17 cellular contexts compared by ENCODE assay signal in genomic region chr1:33524586-33524985, GRCh38.
"Had no signal": no experiment of that assay in that cellular context is flagged by ENCODE, and none has a peak within 500 bp of the region (broad histone marks: within the 10 kb centered on the region; RNA-seq: fewer than 3 reads in every experiment).

No MANE protein-coding gene starts in this region.

- ATAC-seq: activated naive CD8-positive, alpha-beta T cell treated with anti-CD3 and anti-CD28 coated beads, Interleukin-2, amount 50 U/mL, for 24 hours; effector memory CD8-positive, alpha-beta T cell; mucosa of descending colon; naive thymus-derived CD4-positive, alpha-beta T cell; right lobe of liver had no signal

- FAIRE-seq: islet of Langerhans had no signal

- H3K36me3 ChIP-seq: ovary, right lobe of liver, stomach had no signal

- H3K27ac Mint-ChIP-seq: activated naive CD4-positive, alpha-beta T cell treated with anti-CD3 and anti-CD28 coated beads for 36 hours; activated naive CD8-positive, alpha-beta T cell treated with anti-CD3 and anti-CD28 coated beads, Interleukin-2, amount 50 U/mL, for 24 hours; activated T-helper 2 cell treated with anti-CD3 and anti-CD28 coated beads, Interferon-gamma antibody, Interleukin-2, Interleukin-4, amounts not matched to agents 10 μg/mL and 5 μg/mL and 100 μg/mL, durations not matched to agents 14 hours and 24 hours and 36 hours; dendritic cell treated with granulocyte-macrophage colony-stimulating factor and Interleukin-4, amounts not matched to agents 40 ng/mL and 50 ng/mL, for 4 days; effector memory CD8-positive, alpha-beta T cell; naive thymus-derived CD4-positive, alpha-beta T cell; T-helper 2 cell treated with Interferon-gamma antibody and Interleukin-4, amounts not matched to agents 5 μg/mL and 100 μg/mL, for 36 hours had no signal

- H3K4me1 Mint-ChIP-seq: activated naive CD8-positive, alpha-beta T cell treated with anti-CD3 and anti-CD28 coated beads, Interleukin-2, amount 50 U/mL, for 24 hours; naive thymus-derived CD4-positive, alpha-beta T cell had no signal

- DNase-seq: activated CD4-positive, alpha-beta T cell treated with anti-CD3 and anti-CD28 coated beads, Interleukin-2, amount 50 U/mL, for 48 hours; activated CD4-positive, CD25-positive, alpha-beta regulatory T cell treated with anti-CD3 and anti-CD28 coated beads, Interleukin-2, amount 50 U/mL, for 72 hours; activated naive CD4-positive, alpha-beta T cell treated with anti-CD3 and anti-CD28 coated beads for 36 hours; activated naive CD8-positive, alpha-beta T cell treated with anti-CD3 and anti-CD28 coated beads, Interleukin-2, amount 50 U/mL, for 24 hours; activated T-cell treated with anti-CD3 and anti-CD28 coated beads, Interleukin-2, amount 50 U/mL, for 1 hour; aorta; effector memory CD8-positive, alpha-beta T cell; mucosa of descending colon; naive thymus-derived CD4-positive, alpha-beta T cell; ovary; right lobe of liver; stomach; testis had no signal

- H3K9me3 Mint-ChIP-seq: activated naive CD4-positive, alpha-beta T cell treated with anti-CD3 and anti-CD28 coated beads for 36 hours; activated naive CD8-positive, alpha-beta T cell treated with anti-CD3 and anti-CD28 coated beads, Interleukin-2, amount 50 U/mL, for 24 hours; activated T-helper 2 cell treated with anti-CD3 and anti-CD28 coated beads, Interferon-gamma antibody, Interleukin-2, Interleukin-4, amounts not matched to agents 10 μg/mL and 5 μg/mL and 100 μg/mL, durations not matched to agents 14 hours and 24 hours and 36 hours; dendritic cell treated with granulocyte-macrophage colony-stimulating factor and Interleukin-4, amounts not matched to agents 40 ng/mL and 50 ng/mL, for 4 days; effector memory CD8-positive, alpha-beta T cell; naive thymus-derived CD4-positive, alpha-beta T cell; T-helper 2 cell treated with Interferon-gamma antibody and Interleukin-4, amounts not matched to agents 5 μg/mL and 100 μg/mL, for 36 hours had no signal

- H3K4me3 ChIP-seq: mucosa of descending colon, ovary, right lobe of liver, stomach, testis had no signal

- H3K27me3 ChIP-seq: ovary, right lobe of liver, testis had no signal

- H3K4me3 Mint-ChIP-seq: activated naive CD4-positive, alpha-beta T cell treated with anti-CD3 and anti-CD28 coated beads for 36 hours; activated naive CD8-positive, alpha-beta T cell treated with anti-CD3 and anti-CD28 coated beads, Interleukin-2, amount 50 U/mL, for 24 hours; dendritic cell treated with granulocyte-macrophage colony-stimulating factor and Interleukin-4, amounts not matched to agents 40 ng/mL and 50 ng/mL, for 4 days; effector memory CD8-positive, alpha-beta T cell; naive thymus-derived CD4-positive, alpha-beta T cell; T-helper 2 cell treated with Interferon-gamma antibody and Interleukin-4, amounts not matched to agents 5 μg/mL and 100 μg/mL, for 36 hours had no signal
